In genomic region chr15:59105839-59106238, GRCh38 we compare ENCODE assay signal across 8 cellular contexts. TPM values are rescaled to one million over a fixed set of nuclear protein-coding genes. Genes with fewer than 3 reads are reported as not detected.
DNase-seq lines count a peak whose midpoint lies in the region; ATAC-seq and TF ChIP-seq lines count a peak whose summit lies in the region.

No MANE protein-coding gene starts in this region.

- intact Hi-C loops in Panc1 (cut with micrococcal nuclease; ENCODE audit: unreplicated experiment) (loop anchor here (10.0 kb wide), 1 partner anchor 121 kb away; the partner anchor contains the start of gene RNF111), gastrocnemius medialis (cut with DNase I; ENCODE audit: low total_unique reads) (loop anchor here (10.0 kb wide), 1 partner anchor 121 kb away; the partner anchor contains the start of gene RNF111)

- no TSS peak for BruUV-seq in Panc1 (replicated peaks; lab: Mats Ljungman, UMichigan)

- H3K27ac ChIP-seq in Panc1 (ENCODE audit: low read length) (peak overlapping the region; percentile 88), fibroblast of lung (ENCODE audit: insufficient read depth, low read length) (peak overlapping the region; percentile 86), smooth muscle cell (ENCODE audit: low read depth) (no peak overlapping the region), gastrocnemius medialis (no peak overlapping the region), caudate nucleus (ENCODE audit: low read depth, low read length) (no peak overlapping the region)

- DNase-seq in NCI-H2171 treated with DMSO at 0.1 percent for 48 hours (lab: John Stamatoyannopoulos, UW) (peak; percentile 17), NCI-H2171 (lab: John Stamatoyannopoulos, UW) (no peak), Panc1 (ENCODE audit: low read depth, low spot score) (no peak), fibroblast of lung (ENCODE audit: low read depth in 2 of 2) (no peak), smooth muscle cell (lab: John Stamatoyannopoulos, UW; ENCODE audit: unreplicated experiment) (no peak), gastrocnemius medialis (no peak), caudate nucleus (lab: John Stamatoyannopoulos, UW) (no peak)

- H3K36me3 ChIP-seq in Panc1 (ENCODE audit: control insufficient read depth, insufficient read depth, low read length) (peaks cover 16% of the 10 kb centered on the region), fibroblast of lung (ENCODE audit: control insufficient read depth, insufficient read depth, low read length) (peaks cover 7% of the 10 kb centered on the region), smooth muscle cell (ENCODE audit: low read depth) (no peaks in the 10 kb centered on the region), gastrocnemius medialis (no peaks in the 10 kb centered on the region)

- H3F3A ChIP-seq in smooth muscle cell (ENCODE audit: low read depth) = peaks cover 5% of the 10 kb centered on the region

- H4K20me1 ChIP-seq in fibroblast of lung (ENCODE audit: control insufficient read depth, extremely low read depth, insufficient read depth, low read length) (no peaks in the 10 kb centered on the region), smooth muscle cell (ENCODE audit: low read depth) (no peaks in the 10 kb centered on the region)

- POLR2A ChIA-PET in Panc1 (lab: Charles Lee) = no interaction called here

- ATAC-seq in Panc1 (no peak), gastrocnemius medialis (no peak), GM18870 (IDR thresholded peaks at IDR 0.05; ENCODE audit: unreplicated experiment) (no peak)

- H3K4me2 ChIP-seq in fibroblast of lung (ENCODE audit: extremely low read depth, insufficient read depth, low read length) (peak overlapping the region; percentile 86), smooth muscle cell (peak overlapping the region; percentile 97)

- H3K9ac ChIP-seq in fibroblast of lung (ENCODE audit: insufficient read depth, low read length) (peak overlapping the region; percentile 68), smooth muscle cell (ENCODE audit: low read depth) (peak overlapping the region; percentile 59)

- H3K4me1 ChIP-seq in Panc1 (ENCODE audit: control insufficient read depth, insufficient read depth, low read length) (peaks cover 9% of the 10 kb centered on the region; the same call in 1 of the 2 replicates), fibroblast of lung (ENCODE audit: control insufficient read depth, extremely low read depth, insufficient read depth, low read length) (no peaks in the 10 kb centered on the region), smooth muscle cell (ENCODE audit: low read depth) (no peaks in the 10 kb centered on the region), gastrocnemius medialis (peaks cover 6 to 13% of the 10 kb centered on the region in 2 donors)

- no peak for TF ChIP-seq POLR2A in gastrocnemius medialis (IDR thresholded peaks at IDR 0.05)

- 12% methylated on average over 3 of the region's 3 CpGs for WGBS in smooth muscle cell (ENCODE audit: low lambda C conversion rate)

- H3K79me2 ChIP-seq in fibroblast of lung (ENCODE audit: control insufficient read depth, insufficient read depth, low read length) (peaks cover 28% of the 10 kb centered on the region), smooth muscle cell (ENCODE audit: low read depth) (peaks cover 10% of the 10 kb centered on the region)

- no peaks in the 10 kb centered on the region for H3K9me3 ChIP-seq in Panc1 (ENCODE audit: control insufficient read depth, insufficient read depth, low read depth, low read length)
- H3K9me3 ChIP-seq in fibroblast of lung (ENCODE audit: control insufficient read depth, insufficient read depth, low read depth, low read length) = no peaks in the 10 kb centered on the region
- H3K9me3 ChIP-seq in smooth muscle cell (replicated peaks; ENCODE audit: low read depth) = no peaks in the 10 kb centered on the region
- H3K9me3 ChIP-seq in gastrocnemius medialis = no peaks in the 10 kb centered on the region

- no peaks in the 10 kb centered on the region for H3K27me3 ChIP-seq in Panc1 (ENCODE audit: control insufficient read depth, insufficient read depth, low read length)
- H3K27me3 ChIP-seq in fibroblast of lung (ENCODE audit: control insufficient read depth, insufficient read depth, low read length) = no peaks in the 10 kb centered on the region
- no peaks in the 10 kb centered on the region for H3K27me3 ChIP-seq in smooth muscle cell (ENCODE audit: low read depth)
- no peaks in the 10 kb centered on the region for H3K27me3 ChIP-seq in gastrocnemius medialis

- TF ChIP-seq CTCF in Panc1 (IDR thresholded peaks at IDR 0.05) (no peak; the same call in 1 of the 2 replicates), fibroblast of lung (conservative IDR thresholded peaks at IDR 0.05 in 1 of 2, IDR thresholded peaks at IDR 0.05 in 1 of 2; ENCODE audit: low read depth in 1 of 2, low read length in 2 of 2) (peak in 1 of 2 donors; percentile 22), smooth muscle cell (IDR thresholded peaks at IDR 0.05; ENCODE audit: borderline replicate concordance, insufficient read depth, poor library complexity, severe bottlenecking) (no peak), gastrocnemius medialis (IDR thresholded peaks at IDR 0.05 in 4 of 5, conservative IDR thresholded peaks at IDR 0.05 in 1 of 5) (no peak)

- CTCF ChIA-PET in Panc1 (lab: Charles Lee) = no interaction called here

- peak overlapping the region; percentile 56 for H2AFZ ChIP-seq in fibroblast of lung (ENCODE audit: low read length)
- H2AFZ ChIP-seq in smooth muscle cell (ENCODE audit: low read depth) = peak overlapping the region; percentile 52

- in situ Hi-C loops in Panc1 (cut with HindIII; ENCODE audit: low pct_unique_long_range_greater_than_20kb, low sequenced_read_pairs) (no loop called here), gastrocnemius medialis (cut with MboI; ENCODE audit: low sequenced_read_pairs in 4 of 4) (loop anchor here in 1 of 4 donors (10.0 kb wide), 1 partner anchor 121 kb away; the partner anchor contains the start of gene RNF111)

- peak overlapping the region; percentile 66 to 92 for H3K4me3 ChIP-seq in Panc1 (ENCODE audit: low read depth in 2 of 2, low read length in 2 of 2)
- H3K4me3 ChIP-seq in fibroblast of lung (replicated peaks in 1 of 4; ENCODE audit: control extremely low read depth in 1 of 4, insufficient read depth in 1 of 4, low read depth in 3 of 4, low read length in 4 of 4) = peak overlapping the region; percentile 82 to 97 (median 87)
- peak overlapping the region; percentile 81 for H3K4me3 ChIP-seq in smooth muscle cell
- no peak overlapping the region for H3K4me3 ChIP-seq in gastrocnemius medialis

RNA-seq across cellular contexts. Expression of gene CCNB2, which starts 0.9 kb away (rescaled TPM):
- total RNA-seq in Panc1 (2021; ENCODE audit: unreplicated experiment) (67.6 TPM), fibroblast of lung (1.5 and 19.3 TPM in 2 replicates), smooth muscle cell (13.7 and 15.6 TPM in 2 replicates), gastrocnemius medialis (under 1 TPM in 2 of 4 donors, not detected in 2; 0.33 to 0.62 TPM)
- 29.5 TPM for polyA plus RNA-seq in Panc1 (2012; ENCODE audit: insufficient read length)
- polyA plus RNA-seq in fibroblast of lung (18.5 and 77.8 TPM in 2 replicates), smooth muscle cell (15.2 and 17.2 TPM in 2 replicates)
- polyA plus RNA-seq in fibroblast of lung (2012) = 13.2 and 53.7 TPM in 2 replicates
- polyA minus RNA-seq in fibroblast of lung (ENCODE audit: low replicate concordance) = 2.0 and 9.7 TPM in 2 replicates

Comparison
In these comparisons a context has a peak if more than half of its experiments do, and no peak if none do; other contexts are left out.
1. H3K27ac ChIP-seq: peak in Panc1 (single experiment) and fibroblast of lung (single experiment); none in smooth muscle cell (single experiment), gastrocnemius medialis (0 of 4) and caudate nucleus (single experiment).
2. H3K4me3 ChIP-seq: peak in Panc1 (2 of 2), fibroblast of lung (4 of 4) and smooth muscle cell (single experiment); none in gastrocnemius medialis (0 of 4).